In the genomic region with DNA sequence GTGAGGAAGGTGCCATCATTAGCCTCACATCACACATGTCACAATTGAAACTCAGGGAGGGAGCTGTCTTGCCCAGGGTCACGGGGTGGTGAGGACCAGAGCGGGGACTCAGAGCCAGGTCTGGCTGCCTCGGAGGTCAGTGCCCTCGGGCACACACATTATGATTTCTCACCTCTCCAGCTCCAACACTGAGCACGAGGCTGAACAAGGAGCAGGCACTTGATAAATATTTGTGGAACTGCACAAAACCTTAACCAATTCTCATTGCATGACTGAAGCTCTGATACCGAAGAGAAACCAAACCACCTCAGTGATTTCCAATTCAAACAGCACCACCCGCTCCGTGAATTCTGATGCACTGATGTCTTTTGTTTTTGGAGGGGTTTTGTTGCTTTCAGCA, we compare ENCODE assay signal across 36 cellular contexts.
"Had no signal": no experiment of that assay in that cellular context is flagged by ENCODE, and none has a peak within 500 bp of the region (broad histone marks: within the 10 kb centered on the region; RNA-seq: fewer than 3 reads in every experiment).

No MANE protein-coding gene starts in this region.

- H3K4me1 ChIP-seq: ascending aorta, Peyer's patch, SJSA1 had no signal

- H3K27ac Mint-ChIP-seq: activated CD4-positive, alpha-beta T cell treated with anti-CD3 and anti-CD28 coated beads, Interleukin-2, amount 10 ng/mL, durations not matched to agents 24 days and 14 days; activated CD8-positive, alpha-beta T cell treated with anti-CD3 and anti-CD28 coated beads for 36 hours; activated naive CD4-positive, alpha-beta T cell treated with anti-CD3 and anti-CD28 coated beads, Interleukin-2, amount 50 U/mL, for 24 hours; activated naive CD8-positive, alpha-beta T cell treated with anti-CD3 and anti-CD28 coated beads, Interleukin-2, amount 10 ng/mL, durations not matched to agents 7 days and 5 days; activated T-cell treated with anti-CD3 and anti-CD28 coated beads, Interleukin-2, amount 50 U/mL, for 72 hours; activated T-helper 17 cell treated with anti-CD3 and anti-CD28 coated beads, Interleukin-2, amount 50 U/mL, for 72 hours; T-helper 1 cell treated with Interleukin-12 subunit alpha and Interleukin-12 subunit beta and Interleukin-4 antibody, amounts not matched to agents 30 μg/mL and 1 μg/mL, for 36 hours; T-helper 2 cell treated with Interferon-gamma antibody and Interleukin-4, amounts not matched to agents 5 μg/mL and 100 μg/mL, for 36 hours had no signal

- H3K27ac ChIP-seq: ascending aorta, body of pancreas, Peyer's patch, SJSA1 had no signal

- H3K9ac ChIP-seq: SK-N-SH had no signal

- FAIRE-seq: TTC549 had no signal

- H3K9me3 Mint-ChIP-seq: activated CD4-positive, alpha-beta T cell treated with anti-CD3 and anti-CD28 coated beads, Interleukin-2, amount 10 ng/mL, durations not matched to agents 24 days and 14 days; activated naive CD4-positive, alpha-beta T cell treated with anti-CD3 and anti-CD28 coated beads, Interleukin-2, amount 50 U/mL, for 24 hours; activated naive CD8-positive, alpha-beta T cell treated with anti-CD3 and anti-CD28 coated beads, Interleukin-2, amount 10 ng/mL, durations not matched to agents 7 days and 5 days; activated T-helper 17 cell treated with anti-CD3 and anti-CD28 coated beads, Interleukin-2, amount 50 U/mL, for 72 hours; T-helper 1 cell treated with Interleukin-12 subunit alpha and Interleukin-12 subunit beta and Interleukin-4 antibody, amounts not matched to agents 30 μg/mL and 1 μg/mL, for 36 hours; T-helper 2 cell treated with Interferon-gamma antibody and Interleukin-4, amounts not matched to agents 5 μg/mL and 100 μg/mL, for 36 hours had no signal

- H3K9me3 ChIP-seq: ascending aorta, body of pancreas, SJSA1, SK-N-SH had no signal

- H3K36me3 ChIP-seq: ascending aorta, MG63, Peyer's patch, SJSA1 had no signal

- H3K27me3 ChIP-seq: ascending aorta, body of pancreas, MG63, Peyer's patch, SJSA1 had no signal

- ATAC-seq: activated CD8-positive, alpha-beta T cell treated with anti-CD3 and anti-CD28 coated beads for 36 hours; activated T-cell treated with anti-CD3 and anti-CD28 coated beads, Interleukin-2, amount 50 U/mL, for 72 hours; activated T-helper 17 cell treated with anti-CD3 and anti-CD28 coated beads, Interleukin-2, amount 50 U/mL, for 72 hours; body of pancreas had no signal

- H3K4me3 Mint-ChIP-seq: activated CD4-positive, alpha-beta T cell treated with anti-CD3 and anti-CD28 coated beads, Interleukin-2, amount 10 ng/mL, durations not matched to agents 24 days and 14 days; activated CD8-positive, alpha-beta T cell treated with anti-CD3 and anti-CD28 coated beads for 36 hours; activated naive CD4-positive, alpha-beta T cell treated with anti-CD3 and anti-CD28 coated beads, Interleukin-2, amount 50 U/mL, for 24 hours; activated naive CD8-positive, alpha-beta T cell treated with anti-CD3 and anti-CD28 coated beads, Interleukin-2, amount 10 ng/mL, durations not matched to agents 7 days and 5 days; activated T-cell treated with anti-CD3 and anti-CD28 coated beads, Interleukin-2, amount 50 U/mL, for 72 hours; activated T-helper 17 cell treated with anti-CD3 and anti-CD28 coated beads, Interleukin-2, amount 50 U/mL, for 72 hours; T-helper 1 cell treated with Interleukin-12 subunit alpha and Interleukin-12 subunit beta and Interleukin-4 antibody, amounts not matched to agents 30 μg/mL and 1 μg/mL, for 36 hours; T-helper 2 cell treated with Interferon-gamma antibody and Interleukin-4, amounts not matched to agents 5 μg/mL and 100 μg/mL, for 36 hours had no signal

- H3K36me3 Mint-ChIP-seq: activated naive CD8-positive, alpha-beta T cell treated with anti-CD3 and anti-CD28 coated beads, Interleukin-2, amount 10 ng/mL, durations not matched to agents 7 days and 5 days had no signal

- H3K27me3 Mint-ChIP-seq: activated CD8-positive, alpha-beta T cell treated with anti-CD3 and anti-CD28 coated beads for 36 hours; activated naive CD4-positive, alpha-beta T cell treated with anti-CD3 and anti-CD28 coated beads, Interleukin-2, amount 50 U/mL, for 24 hours; activated T-helper 17 cell treated with anti-CD3 and anti-CD28 coated beads, Interleukin-2, amount 50 U/mL, for 72 hours had no signal

- H3K4me3 ChIP-seq: ascending aorta, body of pancreas, MG63, Peyer's patch, SJSA1 had no signal

- H3K4me1 Mint-ChIP-seq: activated CD4-positive, alpha-beta T cell treated with anti-CD3 and anti-CD28 coated beads, Interleukin-2, amount 10 ng/mL, durations not matched to agents 24 days and 14 days; activated naive CD4-positive, alpha-beta T cell treated with anti-CD3 and anti-CD28 coated beads, Interleukin-2, amount 50 U/mL, for 24 hours; activated naive CD8-positive, alpha-beta T cell treated with anti-CD3 and anti-CD28 coated beads, Interleukin-2, amount 10 ng/mL, durations not matched to agents 7 days and 5 days had no signal

- DNase-seq: activated CD4-positive, alpha-beta T cell treated with anti-CD3 and anti-CD28 coated beads, Interleukin-2, amount 10 ng/mL, durations not matched to agents 24 days and 14 days; activated CD4-positive, alpha-beta T cell treated with anti-CD3 and anti-CD28 coated beads, Interleukin-2, amount 50 U/mL, for 4 hours; activated CD8-positive, alpha-beta T cell treated with anti-CD3 and anti-CD28 coated beads for 36 hours; activated gamma-delta T cell; activated naive CD4-positive, alpha-beta T cell treated with Interleukin-2 at 50 U/mL for 16 hours; activated naive CD8-positive, alpha-beta T cell treated with anti-CD3 and anti-CD28 coated beads, Interleukin-2, amount 10 ng/mL, durations not matched to agents 7 days and 5 days; activated T-cell treated with anti-CD3 and anti-CD28 coated beads, Interleukin-2, amount 50 U/mL, for 1 hour; activated T-cell treated with anti-CD3 and anti-CD28 coated beads, Interleukin-2, amount 50 U/mL, for 72 hours; amygdala; body of pancreas; Kasumi-1; KG1; MG63; NCI-H1048; NCI-H1105 treated with DMSO at 0.1 percent for 48 hours; NCI-H1436; NCI-H1694; NCI-H1930; NCI-H2081 treated with DMSO at 0.1 percent for 48 hours; NCI-H345; NCI-H510A; NCI-H526; NCI-H748 treated with DMSO at 0.1 percent for 48 hours; NK-92 treated with Interleukin-12 subunit alpha and Interleukin-12 subunit beta, amount 100 ng/mL, for 24 hours; PC-3; Peyer's patch; RPMI8226; SHP77 treated with DMSO at 0.1 percent for 48 hours; SK-N-SH had no signal
